13 cellular contexts compared by ENCODE assay signal in the genomic region with DNA sequence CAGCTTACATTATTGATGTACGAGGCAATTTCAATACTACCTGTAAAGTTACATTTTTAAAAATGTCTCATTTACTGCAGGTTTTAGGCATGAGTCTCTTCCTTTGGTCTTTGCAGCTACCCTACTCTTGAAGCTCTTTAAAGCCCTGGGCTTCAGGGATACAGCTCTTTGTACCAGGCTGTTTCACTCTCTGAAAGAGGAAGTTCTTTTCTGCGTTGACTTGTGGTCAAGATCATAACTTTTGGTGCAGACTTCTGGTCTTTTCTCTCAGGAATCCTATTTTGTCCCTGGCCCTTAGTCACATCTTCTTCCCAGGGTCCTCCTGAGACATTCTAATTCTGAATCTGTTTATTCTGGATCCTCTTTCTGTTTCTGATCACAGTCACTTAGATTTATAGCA.
DNase-seq lines count a peak whose midpoint lies in the region; ATAC-seq lines count a peak whose summit lies in the region.
"Had no signal": no experiment of that assay in that cellular context is flagged by ENCODE, and none has a peak within 500 bp of the region (broad histone marks: within the 10 kb centered on the region; RNA-seq: fewer than 3 reads in every experiment).

No MANE protein-coding gene starts in this region.

- DNase-seq in SIG-M5 (lab: John Stamatoyannopoulos, UW) (peak; percentile 5), NCI-H2081 treated with DMSO at 0.1 percent for 48 hours (lab: John Stamatoyannopoulos, UW) (no peak), NCI-H2196 treated with DMSO at 0.1 percent for 48 hours (lab: John Stamatoyannopoulos, UW; ENCODE audit: unreplicated experiment) (no peak)
- no peak for DNase-seq in stimulated activated CD4-positive, alpha-beta T cell treated with anti-CD3 and anti-CD28 coated beads, Interleukin-4, amount 100 ng/mL, for 24 hours
- DNase-seq: DMS79 treated with DMSO at 0.1 percent for 48 hours, foreskin keratinocyte, NCI-H1436 treated with DMSO at 0.1 percent for 48 hours, PC-9 had no signal

- ATAC-seq in GM18498 (IDR thresholded peaks at IDR 0.05; ENCODE audit: unreplicated experiment) (peak; percentile 89), GM21447 (IDR thresholded peaks at IDR 0.05; ENCODE audit: unreplicated experiment) (peak; percentile 83), HG03280 (IDR thresholded peaks at IDR 0.05; ENCODE audit: unreplicated experiment) (peak; percentile 46), HG02840 (IDR thresholded peaks at IDR 0.05; ENCODE audit: low FRiP score, unreplicated experiment) (no peak)
- ATAC-seq: foreskin keratinocyte, WTC11 had no signal
